In the genomic region with DNA sequence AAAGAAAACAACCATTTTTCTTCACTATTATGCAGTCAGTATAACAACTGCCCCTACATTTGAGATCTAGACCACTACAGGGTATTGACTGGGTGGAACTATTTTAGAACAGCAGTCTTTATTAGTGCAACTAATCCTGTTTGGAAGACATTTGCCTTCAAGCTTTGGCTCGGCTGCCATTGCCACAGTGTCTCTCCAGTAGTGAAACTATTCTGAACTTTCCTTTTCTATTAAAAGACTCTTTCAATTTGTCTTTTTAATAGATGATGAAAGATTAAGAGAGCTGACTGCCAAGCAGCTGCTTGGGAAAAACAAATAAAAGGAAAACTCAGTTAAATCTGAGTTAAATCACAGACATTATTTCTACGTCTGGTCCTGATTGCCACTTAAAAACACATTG, we compare ENCODE assay signal across 22 cellular contexts. TPM values are rescaled to one million over a fixed set of nuclear protein-coding genes. Genes with fewer than 3 reads are reported as not detected.
A peak's percentile ranks its signal among the peaks of the same experiment; 100 is the strongest.
DNase-seq lines count a peak whose midpoint lies in the region; ATAC-seq and TF ChIP-seq lines count a peak whose summit lies in the region.
"Had no signal": no experiment of that assay in that cellular context is flagged by ENCODE, and none has a peak within 500 bp of the region (broad histone marks: within the 10 kb centered on the region; RNA-seq: fewer than 3 reads in every experiment).

No MANE protein-coding gene starts in this region.

- in situ Hi-C loops in brain microvascular endothelial cell (cut with HindIII; ENCODE audit: low pct_ligation_motif_present, low sequenced_read_pairs) = no loop called here

- peak; percentile 52 for ATAC-seq in GM18498 (IDR thresholded peaks at IDR 0.05; ENCODE audit: unreplicated experiment)
- ATAC-seq: esophagus mucosa; K562; mucosa of descending colon; stimulated activated memory B cell treated with anti-CD40 and anti-IgM and Interleukin-4, amounts not matched to agents 10 μg/mL and 1 μg/mL and 100 μg/mL, for 72 hours had no signal

- TF ChIP-seq EP300 in esophagus muscularis mucosa (IDR thresholded peaks at IDR 0.05) = no peak

- 20% methylated on average over 2 of the region's 2 CpGs for WGBS in esophagus muscularis mucosa
- WGBS in thyroid gland, 2 donors = 55 to 73% methylated on average over 2 of the region's 2 CpGs

- H3K27ac ChIP-seq in esophagus muscularis mucosa (replicated peaks in 1 of 4) = peak overlapping the region in 3 of 4 donors; percentile 35 to 42 (median 41)
- H3K27ac ChIP-seq in thyroid gland = peak overlapping the region in 2 of 3 donors; percentile 17 to 40
- no peak overlapping the region for H3K27ac ChIP-seq in brain microvascular endothelial cell
- H3K27ac ChIP-seq: neutrophil, right atrium auricular region, transverse colon had no signal

- no peak for TF ChIP-seq POLR2A in esophagus muscularis mucosa (IDR thresholded peaks at IDR 0.05; ENCODE audit: low read depth)
- TF ChIP-seq POLR2A in thyroid gland (IDR thresholded peaks at IDR 0.05) = no peak

- H3K4me1 ChIP-seq in esophagus muscularis mucosa (peaks cover 0 to 18% (median 10%) of the 10 kb centered on the region in 4 donors), thyroid gland (peaks cover 20% of the 10 kb centered on the region in 2 donors)

- intact Hi-C loops in esophagus muscularis mucosa (cut with DNase I) = no loop called here
- intact Hi-C loops in thyroid gland (cut with DNase I) = no loop called here

- H3K36me3 ChIP-seq in esophagus muscularis mucosa (peaks cover 14 to 34% (median 22%) of the 10 kb centered on the region in 4 donors), thyroid gland (peaks cover 3 to 15% of the 10 kb centered on the region in 2 donors), brain microvascular endothelial cell (replicated peaks) (peaks cover 2% of the 10 kb centered on the region)

- H3K4me3 ChIP-seq in esophagus muscularis mucosa = peak overlapping the region in 1 of 4 donors; percentile 7
- no peak overlapping the region for H3K4me3 ChIP-seq in thyroid gland (replicated peaks in 1 of 3)
- H3K4me3 ChIP-seq in brain microvascular endothelial cell (ENCODE audit: low read depth, low read length) = no peak overlapping the region
- H3K4me3 ChIP-seq: K562, mucosa of descending colon, right atrium auricular region, transverse colon had no signal

- TF ChIP-seq CTCF in esophagus muscularis mucosa (IDR thresholded peaks at IDR 0.05) (no peak), thyroid gland (IDR thresholded peaks at IDR 0.05) (no peak), brain microvascular endothelial cell (IDR thresholded peaks at IDR 0.05; ENCODE audit: low read depth, low read length, missing control alignments) (no peak)

- DNase-seq in NCI-H82 (lab: John Stamatoyannopoulos, UW) = peak; percentile 63
- DNase-seq in esophagus muscularis mucosa (ENCODE audit: extremely low spot score) = no peak
- DNase-seq in thyroid gland = no peak
- DNase-seq in NCI-H226 = no peak
- DNase-seq in AML-193 (lab: John Stamatoyannopoulos, UW) = no peak
- DNase-seq in brain microvascular endothelial cell = no peak
- DNase-seq: activated CD4-positive, alpha-beta T cell treated with anti-CD3 and anti-CD28 coated beads, Interleukin-2, amount 50 U/mL, for 1 hour; activated CD8-positive, alpha-beta memory T cell treated with anti-CD3 and anti-CD28 coated beads, Interleukin-2, amount 50 U/mL, for 4 hours; activated gamma-delta T cell; central memory CD4-positive, alpha-beta T cell; mucosa of descending colon; MV-4-11; NCI-H1930; NCI-H510A; SHP77; transverse colon had no signal

- H3K9me3 ChIP-seq in esophagus muscularis mucosa = no peaks in the 10 kb centered on the region
- H3K9me3 ChIP-seq in thyroid gland = no peaks in the 10 kb centered on the region
- H3K9me3 ChIP-seq: mucosa of descending colon, neutrophil, right atrium auricular region, transverse colon had no signal

- H3K27me3 ChIP-seq in esophagus muscularis mucosa = no peaks in the 10 kb centered on the region
- H3K27me3 ChIP-seq in thyroid gland = no peaks in the 10 kb centered on the region
- H3K27me3 ChIP-seq in brain microvascular endothelial cell (replicated peaks) = no peaks in the 10 kb centered on the region
- H3K27me3 ChIP-seq: neutrophil, right atrium auricular region, transverse colon had no signal

RNA-seq across cellular contexts. Expression of a gene that starts 49.3 kb away (rescaled TPM):
- total RNA-seq in esophagus muscularis mucosa = 10 to 100 TPM; 49.0 to 76.2 (median 62.2) TPM
- 100 to 1,000 TPM; 168 to 308 (median 203) TPM for total RNA-seq in thyroid gland
